In the genomic region with DNA sequence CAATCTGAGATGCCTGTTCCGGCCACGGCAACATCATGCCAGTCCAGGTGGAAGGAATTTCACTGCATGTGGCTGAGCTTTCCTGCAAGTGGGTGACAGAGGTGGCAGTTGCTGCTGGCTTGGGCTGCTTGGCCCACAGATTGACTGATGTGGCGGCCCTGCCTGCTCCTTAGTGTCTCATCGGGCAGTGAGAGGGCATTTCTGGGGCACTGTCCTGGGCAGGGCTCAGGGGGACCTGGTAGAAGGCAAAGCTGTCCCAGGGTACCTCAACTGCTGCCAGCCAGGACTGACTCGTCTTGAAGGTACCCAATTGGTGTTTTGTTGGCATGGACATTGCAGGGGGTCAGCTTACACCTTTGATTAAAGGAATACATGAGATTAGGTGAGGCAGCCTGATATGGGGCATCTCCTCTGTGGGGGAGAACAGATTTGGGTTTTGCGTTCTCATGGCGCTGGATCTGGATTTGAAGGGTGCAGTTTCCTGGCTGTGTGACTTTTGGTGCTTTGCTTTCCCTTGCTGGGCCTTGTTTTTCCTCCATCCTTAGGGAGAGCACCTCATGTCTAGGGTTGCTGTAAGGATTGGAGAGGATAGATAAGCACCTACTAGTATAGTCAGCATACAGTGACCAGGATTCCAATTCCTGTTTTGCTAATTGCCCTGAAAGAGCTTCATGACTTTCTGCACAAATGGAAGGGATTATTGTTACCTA, we compare ENCODE assay signal across 22 cellular contexts. TPM values are rescaled to one million over a fixed set of nuclear protein-coding genes. Genes with fewer than 3 reads are reported as not detected.
DNase-seq lines count a peak whose midpoint lies in the region; ATAC-seq and TF ChIP-seq lines count a peak whose summit lies in the region.
"Had no signal": no experiment of that assay in that cellular context is flagged by ENCODE, and none has a peak within 500 bp of the region (broad histone marks: within the 10 kb centered on the region; RNA-seq: fewer than 3 reads in every experiment).

No MANE protein-coding gene starts in this region.

- peaks cover 5% of the 10 kb centered on the region for H3F3A ChIP-seq in PC-3 (ENCODE audit: low read length, unreplicated experiment)

- no peak overlapping the region for H3K23ac ChIP-seq in trophoblast cell (ENCODE audit: low read length)

- DNase-seq in NCI-H2171 treated with DMSO at 0.1 percent for 48 hours (lab: John Stamatoyannopoulos, UW) = peak; percentile 53
- DNase-seq in NCI-H2171 (lab: John Stamatoyannopoulos, UW) = no peak
- DNase-seq in PC-3 = no peak
- DNase-seq in trophoblast cell = no peak
- no peak for DNase-seq in hepatic stellate cell (ENCODE audit: low spot score)
- no peak for DNase-seq in HAP-1 (ENCODE audit: low spot score in 2 of 2)
- DNase-seq: activated CD4-positive, CD25-positive, alpha-beta regulatory T cell; activated CD8-positive, alpha-beta memory T cell treated with anti-CD3 and anti-CD28 coated beads, Interleukin-2, amount 10 ng/mL, durations not matched to agents 7 days and 5 days; effector memory CD4-positive, alpha-beta T cell; left ventricle myocardium superior; NCI-H2081; NCI-H748 treated with DMSO at 0.1 percent for 48 hours; stimulated activated CD4-positive, alpha-beta T cell treated with anti-CD3 and anti-CD28 coated beads, Interleukin-2, amount 100 ng/mL, for 24 hours had no signal

- WGBS in trophoblast cell (ENCODE audit: extremely low coverage, insufficient coverage, insufficient read length) = no CpG with 5 or more reads among the region's 7 CpGs

- no peak for TF ChIP-seq CTCF in PC-3 (conservative IDR thresholded peaks at IDR 0.05; ENCODE audit: low read depth, low read length)

- peak overlapping the region; percentile 3 for H3K18ac ChIP-seq in trophoblast cell (ENCODE audit: low read length)

- no peaks in the 10 kb centered on the region for H3K27me3 Mint-ChIP-seq in dendritic cell treated with granulocyte-macrophage colony-stimulating factor and Interleukin-4, amounts not matched to agents 40 ng/mL and 50 ng/mL, for 4 days
- H3K27me3 Mint-ChIP-seq: activated CD8-positive, alpha-beta memory T cell treated with anti-CD3 and anti-CD28 coated beads, Interleukin-2, amount 10 ng/mL, durations not matched to agents 7 days and 5 days had no signal

- no peak for ATAC-seq in PC-3
- ATAC-seq in GM19328 (IDR thresholded peaks at IDR 0.05; ENCODE audit: unreplicated experiment) = no peak
- ATAC-seq: activated CD8-positive, alpha-beta memory T cell treated with anti-CD3 and anti-CD28 coated beads, Interleukin-2, amount 10 ng/mL, durations not matched to agents 7 days and 5 days; left ventricle myocardium superior; right cardiac atrium had no signal

- peak overlapping the region; percentile 48 for H3K27ac Mint-ChIP-seq in dendritic cell treated with granulocyte-macrophage colony-stimulating factor and Interleukin-4, amounts not matched to agents 40 ng/mL and 50 ng/mL, for 4 days
- H3K27ac Mint-ChIP-seq: activated CD8-positive, alpha-beta memory T cell treated with anti-CD3 and anti-CD28 coated beads, Interleukin-2, amount 10 ng/mL, durations not matched to agents 7 days and 5 days; activated naive CD4-positive, alpha-beta T cell treated with anti-CD3 and anti-CD28 coated beads for 36 hours had no signal

- H4K8ac ChIP-seq in trophoblast cell (ENCODE audit: low read depth, low read length) = no peak overlapping the region

- peaks cover 71% of the 10 kb centered on the region for H3K36me3 Mint-ChIP-seq in dendritic cell treated with granulocyte-macrophage colony-stimulating factor and Interleukin-4, amounts not matched to agents 40 ng/mL and 50 ng/mL, for 4 days (ENCODE audit: low read depth)

- peak overlapping the region; percentile 96 for H3K4ac ChIP-seq in trophoblast cell (ENCODE audit: low read depth, low read length)

- H4K20me1 ChIP-seq in PC-3 (ENCODE audit: low read length) = peaks cover 70% of the 10 kb centered on the region

- H3K9me3 Mint-ChIP-seq in dendritic cell treated with granulocyte-macrophage colony-stimulating factor and Interleukin-4, amounts not matched to agents 40 ng/mL and 50 ng/mL, for 4 days = no peaks in the 10 kb centered on the region
- H3K9me3 Mint-ChIP-seq: neural crest cell had no signal

- H2AFZ ChIP-seq in PC-3 (ENCODE audit: low read length) (no peak overlapping the region), trophoblast cell (ENCODE audit: insufficient read depth, low read length, poor library complexity) (no peak overlapping the region)

- peaks cover 14% of the 10 kb centered on the region for H3K79me1 ChIP-seq in trophoblast cell (ENCODE audit: low read length)

- H3K4me3 ChIP-seq in PC-3 (ENCODE audit: low read length) (peak overlapping the region; percentile 98; the same call in 1 of the 2 replicates), trophoblast cell (ENCODE audit: low read depth, low read length) (no peak overlapping the region), HAP-1 (no peak overlapping the region)
- H3K4me3 ChIP-seq: suprapubic skin had no signal

- no peak overlapping the region for H3K9ac ChIP-seq in PC-3 (ENCODE audit: low read length)
- H3K9ac ChIP-seq in trophoblast cell (ENCODE audit: low read length) = no peak overlapping the region

- H3K4me3 Mint-ChIP-seq in dendritic cell treated with granulocyte-macrophage colony-stimulating factor and Interleukin-4, amounts not matched to agents 40 ng/mL and 50 ng/mL, for 4 days = peak overlapping the region; percentile 54
- H3K4me3 Mint-ChIP-seq: activated CD8-positive, alpha-beta memory T cell treated with anti-CD3 and anti-CD28 coated beads, Interleukin-2, amount 10 ng/mL, durations not matched to agents 7 days and 5 days; activated naive CD4-positive, alpha-beta T cell treated with anti-CD3 and anti-CD28 coated beads for 36 hours had no signal

- H3K36me3 ChIP-seq in PC-3 (ENCODE audit: low read depth, low read length) = no peaks in the 10 kb centered on the region; the same call in 1 of the 2 replicates
- H3K36me3 ChIP-seq in trophoblast cell (ENCODE audit: control insufficient read depth in 1 of 2, insufficient read depth in 2 of 2, low read length in 2 of 2) = peaks cover 14% of the 10 kb centered on the region in 2 experiments
- no peaks in the 10 kb centered on the region for H3K36me3 ChIP-seq in HAP-1 (replicated peaks)
- H3K36me3 ChIP-seq: suprapubic skin had no signal

- no TSS peak for BruUV-seq in PC-3 (replicated peaks; lab: Mats Ljungman, UMichigan)

- CTCF ChIA-PET in PC-3 (lab: Charles Lee) = interaction anchor here (0.6 kb wide), 1 partner anchor 281 kb away, joined by 4 read pairs; no protein-coding TSS in a partner anchor

- H3K4me2 ChIP-seq in PC-3 (ENCODE audit: low read length) (peak overlapping the region; percentile 90), trophoblast cell (ENCODE audit: low read length) (no peak overlapping the region)

- no peak overlapping the region for H4K91ac ChIP-seq in trophoblast cell (ENCODE audit: low read depth, low read length)

- no peak overlapping the region for H2BK12ac ChIP-seq in trophoblast cell (ENCODE audit: low read length)

- no peak overlapping the region for H4K12ac ChIP-seq in trophoblast cell (ENCODE audit: low read depth, low read length)

- H3K79me2 ChIP-seq in PC-3 (ENCODE audit: low read length) (peaks cover 100% of the 10 kb centered on the region), trophoblast cell (ENCODE audit: control insufficient read depth, insufficient read depth, low read length, poor library complexity) (peaks cover 73% of the 10 kb centered on the region)

- H3K4me1 ChIP-seq in PC-3 (ENCODE audit: insufficient read depth, low read length) (peaks cover 31% of the 10 kb centered on the region), trophoblast cell (ENCODE audit: control insufficient read depth in 1 of 2, insufficient read depth in 2 of 2, low read length in 2 of 2) (peaks cover 17 to 36% of the 10 kb centered on the region in 2 experiments), HAP-1 (peaks cover 34% of the 10 kb centered on the region)

- in situ Hi-C loops in HAP-1 (cut with MboI; ENCODE audit: low sequenced_read_pairs) = no loop called here

- H3K4me1 Mint-ChIP-seq in dendritic cell treated with granulocyte-macrophage colony-stimulating factor and Interleukin-4, amounts not matched to agents 40 ng/mL and 50 ng/mL, for 4 days (ENCODE audit: low read depth) = peaks cover 93% of the 10 kb centered on the region

- H3K14ac ChIP-seq in trophoblast cell (ENCODE audit: low read length) = no peak overlapping the region

- intact Hi-C loops in PC-3 (cut with micrococcal nuclease) = loop anchor here (5.0 kb wide), 2 partner anchors 52 to 147 kb away; no protein-coding TSS in a partner anchor
- intact Hi-C loops in dendritic cell treated with granulocyte-macrophage colony-stimulating factor and Interleukin-4, amounts not matched to agents 40 ng/mL and 50 ng/mL, for 4 days (cut with micrococcal nuclease) = loop anchor here (5.0 kb wide), 2 partner anchors 32 to 72 kb away; no protein-coding TSS in a partner anchor

- no peaks in the 10 kb centered on the region for H3K9me2 ChIP-seq in PC-3 (replicated peaks; ENCODE audit: low read length)

- H3K9me3 ChIP-seq in PC-3 (ENCODE audit: low read length) (no peaks in the 10 kb centered on the region), trophoblast cell (ENCODE audit: insufficient read depth, low read depth, low read length) (no peaks in the 10 kb centered on the region), HAP-1 (no peaks in the 10 kb centered on the region; the same call in 1 of the 2 replicates)
- H3K9me3 ChIP-seq: suprapubic skin had no signal

- H3K27me3 ChIP-seq in PC-3 (ENCODE audit: low read length) (no peaks in the 10 kb centered on the region), trophoblast cell (ENCODE audit: insufficient read depth, low read length) (no peaks in the 10 kb centered on the region), HAP-1 (ENCODE audit: low read depth) (no peaks in the 10 kb centered on the region)
- H3K27me3 ChIP-seq: suprapubic skin had no signal

- H3K27ac ChIP-seq in PC-3 (ENCODE audit: low read length) = no peak overlapping the region
- H3K27ac ChIP-seq in trophoblast cell (ENCODE audit: low read depth, low read length) = no peak overlapping the region
- H3K27ac ChIP-seq: 22Rv1, C4-2B, RWPE1, suprapubic skin had no signal

- POLR2A ChIA-PET in PC-3 (lab: Charles Lee; ENCODE audit: unreplicated experiment) = no interaction called here

- H2AK5ac ChIP-seq in trophoblast cell (ENCODE audit: low read length) = no peak overlapping the region

- no peak overlapping the region for H2BK5ac ChIP-seq in trophoblast cell (ENCODE audit: low read depth, low read length, poor library complexity)

- no peak overlapping the region for H2BK120ac ChIP-seq in trophoblast cell (ENCODE audit: insufficient read depth, low read length, poor library complexity)

RNA-seq across cellular contexts. Expression of a gene that starts 5.4 kb away (rescaled TPM):
- 25.7 and 43.7 TPM in 2 replicates for total RNA-seq in PC-3 (2014; rRNA removed)
- 78.7 and 79.2 TPM in 2 replicates for polyA plus RNA-seq in trophoblast cell (2013)
